Comparison of ENCODE assay signal across 8 cellular contexts in the genomic region with DNA sequence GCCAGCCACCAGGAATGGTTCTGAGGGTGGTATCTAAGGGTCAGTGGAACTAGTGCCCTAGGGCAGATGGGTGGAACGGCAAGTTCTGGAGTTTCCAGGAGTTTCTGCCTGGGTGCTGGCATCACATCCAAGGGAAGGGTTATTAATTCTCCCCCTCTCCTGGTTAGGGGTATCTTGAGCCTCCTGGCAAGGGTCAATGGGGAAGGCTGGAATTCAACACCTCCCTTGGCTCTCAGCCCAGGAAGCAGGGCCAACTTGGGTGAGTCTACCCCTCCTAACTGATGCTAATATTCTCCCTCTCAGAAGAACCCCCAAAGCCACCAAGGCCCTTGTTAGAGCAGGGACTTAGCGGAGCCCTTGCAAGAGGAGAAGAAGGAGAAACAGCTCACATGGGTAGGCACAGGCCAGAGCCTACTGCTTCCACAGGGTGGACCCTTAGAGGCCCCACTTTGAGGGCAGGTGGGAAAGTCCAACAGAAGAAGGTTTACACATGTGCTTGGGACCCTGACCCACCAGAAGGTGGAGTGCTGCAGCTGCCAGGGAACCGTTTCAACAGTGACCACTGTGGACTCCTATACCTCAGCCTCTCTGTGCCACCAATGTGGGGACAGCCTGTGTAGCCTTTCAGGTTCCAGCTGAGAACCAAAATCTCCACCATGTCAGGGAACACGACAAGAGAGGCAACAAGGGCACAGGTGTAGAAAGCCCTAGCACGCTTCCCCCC. TPM values are rescaled to one million over a fixed set of nuclear protein-coding genes. Genes with fewer than 3 reads are reported as not detected.
DNase-seq lines count a peak whose midpoint lies in the region; ATAC-seq, FAIRE-seq and TF ChIP-seq lines count a peak whose summit lies in the region.
"Had no signal": no experiment of that assay in that cellular context is flagged by ENCODE, and none has a peak within 500 bp of the region (broad histone marks: within the 10 kb centered on the region; RNA-seq: fewer than 3 reads in every experiment).

No MANE protein-coding gene starts in this region.

- H2AFZ ChIP-seq in fibroblast of lung (ENCODE audit: low read length), result no peak overlapping the region

- in situ Hi-C loops in transverse colon (cut with MboI; ENCODE audit: low pct_ligation_motif_present in 1 of 4, low pct_unique_long_range_greater_than_20kb in 1 of 4, low sequenced_read_pairs in 3 of 4), result loop anchor here in 1 of 4 donors (25.0 kb wide), 1 partner anchor 206 kb away; the partner anchor contains the start of genes C3orf18 and HEMK1

- WGBS in transverse colon (ENCODE audit: low coverage in 1 of 2), 2 donors, result 57% methylated on average over 5 of the region's 5 CpGs; no CpG with 5 or more reads in 1 of the 2 donors

- H3K36me3 ChIP-seq in right atrium auricular region, result peaks cover 32% of the 10 kb centered on the region
- H3K36me3 ChIP-seq in fibroblast of lung (ENCODE audit: control insufficient read depth, insufficient read depth, low read length), result peaks cover 26% of the 10 kb centered on the region
- peaks cover 0 to 15% (median 6%) of the 10 kb centered on the region in 4 donors for H3K36me3 ChIP-seq in transverse colon

- peaks cover 54% of the 10 kb centered on the region for H3K79me2 ChIP-seq in fibroblast of lung (ENCODE audit: control insufficient read depth, insufficient read depth, low read length)

- H3K4me1 ChIP-seq in right atrium auricular region (peaks cover 0 to 73% of the 10 kb centered on the region in 2 donors), fibroblast of lung (ENCODE audit: control insufficient read depth, extremely low read depth, insufficient read depth, low read length) (peaks cover 12% of the 10 kb centered on the region), transverse colon (peaks cover 36 to 48% (median 45%) of the 10 kb centered on the region in 4 donors)

- H4K20me1 ChIP-seq in fibroblast of lung (ENCODE audit: control insufficient read depth, extremely low read depth, insufficient read depth, low read length), result no peaks in the 10 kb centered on the region

- H3K27ac ChIP-seq in right atrium auricular region (peak overlapping the region; percentile 52 to 90), fibroblast of lung (ENCODE audit: insufficient read depth, low read length) (no peak overlapping the region), transverse colon (peak overlapping the region; percentile 62 to 96 (median 76))
- H3K27ac ChIP-seq: testis had no signal

- TF ChIP-seq CTCF in right atrium auricular region (IDR thresholded peaks at IDR 0.05) (no peak), fibroblast of lung (conservative IDR thresholded peaks at IDR 0.05 in 1 of 2, IDR thresholded peaks at IDR 0.05 in 1 of 2; ENCODE audit: low read depth in 1 of 2, low read length in 2 of 2) (no peak), transverse colon (IDR thresholded peaks at IDR 0.05) (no peak)

- intact Hi-C loops in Right ventricle myocardium superior (cut with DNase I), result no loop called here
- intact Hi-C loops in transverse colon (cut with DNase I; ENCODE audit: low total_unique reads), result no loop called here

- no peak for FAIRE-seq in urothelium cell line (lab: Jason Lieb, UNC)

- ATAC-seq in Right ventricle myocardium superior (ENCODE audit: poor library complexity), result no peak
- no peak for ATAC-seq in HG02759 (IDR thresholded peaks at IDR 0.05; ENCODE audit: unreplicated experiment)

- peak overlapping the region; percentile 99 for H3K4me2 ChIP-seq in fibroblast of lung (ENCODE audit: extremely low read depth, insufficient read depth, low read length)

- H3K27me3 ChIP-seq in right atrium auricular region, result no peaks in the 10 kb centered on the region
- H3K27me3 ChIP-seq in fibroblast of lung (ENCODE audit: control insufficient read depth, insufficient read depth, low read length), result no peaks in the 10 kb centered on the region
- H3K27me3 ChIP-seq in transverse colon, result no peaks in the 10 kb centered on the region
- H3K27me3 ChIP-seq: testis had no signal

- H3K9me3 ChIP-seq in right atrium auricular region (no peaks in the 10 kb centered on the region), fibroblast of lung (ENCODE audit: control insufficient read depth, insufficient read depth, low read depth, low read length) (no peaks in the 10 kb centered on the region), transverse colon (no peaks in the 10 kb centered on the region)
- H3K9me3 ChIP-seq: testis had no signal

- TF ChIP-seq EP300 in transverse colon (IDR thresholded peaks at IDR 0.05; ENCODE audit: low read depth), result no peak

- TF ChIP-seq POLR2A in transverse colon (IDR thresholded peaks at IDR 0.05), result no peak

- H3K9ac ChIP-seq in fibroblast of lung (ENCODE audit: insufficient read depth, low read length), result no peak overlapping the region

- DNase-seq in right atrium auricular region (ENCODE audit: low spot score) (no peak), Right ventricle myocardium superior (no peak), fibroblast of lung (ENCODE audit: low read depth in 2 of 2) (no peak), transverse colon (no peak), urothelium cell line (ENCODE audit: low spot score) (no peak)
- DNase-seq: activated CD4-positive, alpha-beta T cell treated with anti-CD3 and anti-CD28 coated beads, Interleukin-2, amount 50 U/mL, for 48 hours; testis had no signal

- peak overlapping the region; percentile 13 to 90 for H3K4me3 ChIP-seq in right atrium auricular region
- H3K4me3 ChIP-seq in fibroblast of lung (replicated peaks in 1 of 4; ENCODE audit: control extremely low read depth in 1 of 4, insufficient read depth in 1 of 4, low read depth in 3 of 4, low read length in 4 of 4), result peak overlapping the region in 3 of 4 experiments; percentile 72 to 84 (median 73)
- peak overlapping the region in 1 of 4 donors; percentile 75 for H3K4me3 ChIP-seq in transverse colon
- H3K4me3 ChIP-seq: testis had no signal

RNA-seq across cellular contexts. Expression of gene TMEM115, which starts 3.3 kb away (rescaled TPM):
- total RNA-seq in right atrium auricular region, result 10 to 100 TPM; 37.1 to 47.4 TPM
- 24.9 TPM for total RNA-seq in Right ventricle myocardium superior
- 39.3 and 44.8 TPM in 2 replicates for total RNA-seq in fibroblast of lung
- 28.2 and 28.9 TPM in 2 replicates for polyA plus RNA-seq in fibroblast of lung
- polyA plus RNA-seq in fibroblast of lung (2012), result 36.2 and 41.8 TPM in 2 replicates
- polyA minus RNA-seq in fibroblast of lung (ENCODE audit: low replicate concordance), result 87.6 and 103 TPM in 2 replicates
- 100 to 1,000 TPM in 1 of 4 donors, 10 to 100 TPM in 3; 71.8 to 103 (median 81.9) TPM for total RNA-seq in transverse colon

RNA-seq across cellular contexts. Expression of gene CYB561D2, which starts 5.3 kb away (rescaled TPM):
- 10 to 100 TPM; 11.7 to 11.9 TPM for total RNA-seq in right atrium auricular region
- 5.6 TPM for total RNA-seq in Right ventricle myocardium superior
- 24.1 and 28.6 TPM in 2 replicates for total RNA-seq in fibroblast of lung
- 16.4 and 16.7 TPM in 2 replicates for polyA plus RNA-seq in fibroblast of lung
- 21.7 and 23.8 TPM in 2 replicates for polyA plus RNA-seq in fibroblast of lung (2012)
- 39.0 and 58.3 TPM in 2 replicates for polyA minus RNA-seq in fibroblast of lung (ENCODE audit: low replicate concordance)
- 10 to 100 TPM; 23.7 to 53.9 (median 35.6) TPM for total RNA-seq in transverse colon

RNA-seq across cellular contexts. Expression of gene NPRL2, which starts 5.4 kb away (rescaled TPM):
- total RNA-seq in right atrium auricular region (10 to 100 TPM; 12.5 to 20.3 TPM), Right ventricle myocardium superior (14.8 TPM), fibroblast of lung (19.3 and 27.2 TPM in 2 replicates), transverse colon (10 to 100 TPM in 2 of 4 donors, 1 to 10 TPM in 2; 6.0 to 29.2 (median 13.1) TPM)
- polyA plus RNA-seq in fibroblast of lung, result 21.4 and 26.2 TPM in 2 replicates
- 16.4 and 19.9 TPM in 2 replicates for polyA plus RNA-seq in fibroblast of lung (2012)
- polyA minus RNA-seq in fibroblast of lung (ENCODE audit: low replicate concordance), result 43.3 and 48.3 TPM in 2 replicates

RNA-seq across cellular contexts. Expression of gene ZMYND10, which starts 10.5 kb away (rescaled TPM):
- total RNA-seq in right atrium auricular region, result under 1 TPM; 0.26 to 0.31 TPM
- total RNA-seq in Right ventricle myocardium superior, result not detected
- 0.26 and 0.83 TPM in 2 replicates for total RNA-seq in fibroblast of lung
- polyA plus RNA-seq in fibroblast of lung, result 0.32 and 0.93 TPM in 2 replicates
- 0.99 and 2.0 TPM in 2 replicates for polyA plus RNA-seq in fibroblast of lung (2012)
- 5.9 TPM in 1 of 2 replicates, not detected in the other for polyA minus RNA-seq in fibroblast of lung (ENCODE audit: low replicate concordance)
- not detected for total RNA-seq in transverse colon

RNA-seq across cellular contexts. Expression of gene RASSF1, which starts 15.4 kb away (rescaled TPM):
- total RNA-seq in right atrium auricular region, result 10 to 100 TPM; 18.6 to 25.9 TPM
- 14.1 TPM for total RNA-seq in Right ventricle myocardium superior
- 24.1 and 32.4 TPM in 2 replicates for total RNA-seq in fibroblast of lung
- 33.3 and 41.7 TPM in 2 replicates for polyA plus RNA-seq in fibroblast of lung
- polyA plus RNA-seq in fibroblast of lung (2012), result 32.1 and 35.0 TPM in 2 replicates
- polyA minus RNA-seq in fibroblast of lung (ENCODE audit: low replicate concordance), result 16.7 and 25.5 TPM in 2 replicates
- 10 to 100 TPM in 3 of 4 donors, 1 to 10 TPM in 1; 9.8 to 29.2 (median 21.7) TPM for total RNA-seq in transverse colon
